1 cellular context compared by ENCODE assay signal in genomic region chr7:148882668-148883232, GRCh38.
TF ChIP-seq lines count a peak whose summit lies in the region.

No MANE protein-coding gene starts in this region.

TF ChIP-seq in GM12878, 131 proteins besides CTCF, POLR2A, EP300 and RAD21 (continued from another document):
- no peak for TF ChIP-seq CUX1 (IDR thresholded peaks at IDR 0.05; ENCODE audit: insufficient replicate concordance, low read depth, low read length)
- TF ChIP-seq ZBTB33 (IDR thresholded peaks at IDR 0.05), result no peak
- TF ChIP-seq BCLAF1 (IDR thresholded peaks at IDR 0.05), result no peak
- no peak for TF ChIP-seq CEBPB (IDR thresholded peaks at IDR 0.05; ENCODE audit: borderline replicate concordance in 1 of 2, low read depth in 2 of 2, low read length in 2 of 2)
- TF ChIP-seq BCL3 (IDR thresholded peaks at IDR 0.05; ENCODE audit: borderline replicate concordance, insufficient read depth, low read depth, low read length, poor library complexity, severe bottlenecking), result no peak
- no peak for TF ChIP-seq FOXM1 (IDR thresholded peaks at IDR 0.05; ENCODE audit: low read depth, low read length)
- 0 out of 2 replicates have a peak, but pooled peaks have one; percentile 14 for TF ChIP-seq EED (IDR thresholded peaks at IDR 0.05; ENCODE audit: low read depth)
- no peak for TF ChIP-seq E2F8 (IDR thresholded peaks at IDR 0.05; ENCODE audit: low read depth, partially characterized antibody)
- TF ChIP-seq KDM1A (IDR thresholded peaks at IDR 0.05; ENCODE audit: borderline replicate concordance), result no peak
- no peak for TF ChIP-seq CBX5 (IDR thresholded peaks at IDR 0.05; ENCODE audit: low read depth)
- no peak for TF ChIP-seq RCOR1 (conservative IDR thresholded peaks at IDR 0.05; ENCODE audit: low read depth, low read length)
- TF ChIP-seq RELB (IDR thresholded peaks at IDR 0.05; ENCODE audit: low read depth), result 0 out of 2 replicates have a peak, but pooled peaks have one; percentile 20
- TF ChIP-seq ZBTB40 (IDR thresholded peaks at IDR 0.05; ENCODE audit: borderline replicate concordance), result no peak
